24 cellular contexts compared by ENCODE assay signal in the genomic region with DNA sequence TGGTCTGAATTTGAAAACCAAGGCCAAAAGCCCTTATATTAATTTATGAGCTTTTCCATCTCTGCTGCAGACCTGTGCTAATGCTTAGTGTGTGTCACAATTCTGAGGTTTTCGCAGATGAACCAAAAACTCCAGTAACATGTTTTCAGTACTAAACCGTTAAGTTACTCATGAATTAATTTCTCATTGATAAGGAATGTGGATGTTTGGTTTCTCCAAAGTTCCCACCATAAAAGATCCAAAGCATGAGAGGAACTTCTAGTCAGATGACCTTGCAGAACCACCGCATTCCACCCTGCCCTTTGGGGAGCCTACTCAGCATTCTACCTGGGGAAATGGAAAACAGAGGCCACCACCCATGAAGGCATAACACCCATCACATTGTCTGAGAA. TPM values are rescaled to one million over a fixed set of nuclear protein-coding genes. Genes with fewer than 3 reads are reported as not detected.
A peak's percentile ranks its signal among the peaks of the same experiment; 100 is the strongest.
DNase-seq lines count a peak whose midpoint lies in the region; ATAC-seq and TF ChIP-seq lines count a peak whose summit lies in the region.
"Had no signal": no experiment of that assay in that cellular context is flagged by ENCODE, and none has a peak within 500 bp of the region (broad histone marks: within the 10 kb centered on the region; RNA-seq: fewer than 3 reads in every experiment).

No MANE protein-coding gene starts in this region.

- H3K36me3 Mint-ChIP-seq in glutamatergic neuron (ENCODE audit: unreplicated experiment): peaks cover 3% of the 10 kb centered on the region

- no peaks in the 10 kb centered on the region for H3K9me3 Mint-ChIP-seq in glutamatergic neuron (ENCODE audit: unreplicated experiment)
- H3K9me3 Mint-ChIP-seq: activated naive CD4-positive, alpha-beta T cell treated with anti-CD3 and anti-CD28 coated beads, Interleukin-2, amount 50 U/mL, for 24 hours; type B pancreatic cell had no signal

- H3K4me3 ChIP-seq in AG10803 (ENCODE audit: low read length) (no peak overlapping the region), brain microvascular endothelial cell (ENCODE audit: low read depth, low read length) (no peak overlapping the region)
- H3K4me3 ChIP-seq: ascending aorta, ovary, Peyer's patch, SJCRH30 had no signal

- in situ Hi-C loops in brain microvascular endothelial cell (cut with HindIII; ENCODE audit: low pct_ligation_motif_present, low sequenced_read_pairs): no loop called here

- H3K27me3 Mint-ChIP-seq in glutamatergic neuron (ENCODE audit: unreplicated experiment): no peaks in the 10 kb centered on the region
- H3K27me3 Mint-ChIP-seq: type B pancreatic cell had no signal

- peak overlapping the region; percentile 4 for H3K27ac ChIP-seq in brain microvascular endothelial cell
- H3K27ac ChIP-seq: ascending aorta, ovary, Peyer's patch, SJCRH30 had no signal

- DNase-seq in AG10803 (ENCODE audit: low read depth) (peak; percentile 89), HS-27A (ENCODE audit: low read depth) (peak; percentile 91), brain microvascular endothelial cell (peak; percentile 37), kidney tubule cell (ENCODE audit: low spot score) (peak; percentile 95), NCI-H2171 (lab: John Stamatoyannopoulos, UW) (no peak), glutamatergic neuron (no peak)
- no peak for DNase-seq in stimulated activated CD4-positive, alpha-beta T cell treated with anti-CD3 and anti-CD28 coated beads, Interleukin-4, amount 100 ng/mL, for 24 hours
- DNase-seq: activated CD4-positive, alpha-beta T cell treated with anti-CD3 and anti-CD28 coated beads for 48 hours; effector CD4-positive, alpha-beta T cell; GF-D8; left colon; naive thymus-derived CD8-positive, alpha-beta T cell; NCI-H1417 treated with DMSO at 0.1 percent for 48 hours; NCI-H510A; ovary; Peyer's patch; right cardiac atrium; SJCRH30; stimulated activated CD4-positive, alpha-beta T cell treated with anti-CD3 and anti-CD28 coated beads, Interleukin-12 subunit alpha, Interleukin-12 subunit beta, amount 100 ng/mL, for 4 hours; T-helper 1 cell had no signal

- TF ChIP-seq CTCF in AG10803 (conservative IDR thresholded peaks at IDR 0.05; ENCODE audit: low read length) (no peak), brain microvascular endothelial cell (IDR thresholded peaks at IDR 0.05; ENCODE audit: low read depth, low read length, missing control alignments) (no peak), glutamatergic neuron (IDR thresholded peaks at IDR 0.05; ENCODE audit: partially characterized antibody, unreplicated experiment) (no peak)

- H3K27me3 ChIP-seq in brain microvascular endothelial cell (replicated peaks): no peaks in the 10 kb centered on the region
- H3K27me3 ChIP-seq: ascending aorta, ovary, Peyer's patch, SJCRH30 had no signal

- H3K4me1 Mint-ChIP-seq in glutamatergic neuron (ENCODE audit: low read depth, unreplicated experiment): no peaks in the 10 kb centered on the region
- H3K4me1 Mint-ChIP-seq: activated naive CD4-positive, alpha-beta T cell treated with anti-CD3 and anti-CD28 coated beads, Interleukin-2, amount 50 U/mL, for 24 hours; naive thymus-derived CD8-positive, alpha-beta T cell had no signal

- H3K4me3 Mint-ChIP-seq in glutamatergic neuron (ENCODE audit: unreplicated experiment): no peak overlapping the region
- H3K4me3 Mint-ChIP-seq: activated naive CD4-positive, alpha-beta T cell treated with anti-CD3 and anti-CD28 coated beads, Interleukin-2, amount 50 U/mL, for 24 hours; naive thymus-derived CD8-positive, alpha-beta T cell; type B pancreatic cell had no signal

- H3K36me3 ChIP-seq in brain microvascular endothelial cell (replicated peaks): no peaks in the 10 kb centered on the region
- H3K36me3 ChIP-seq: ascending aorta, ovary, Peyer's patch, SJCRH30 had no signal

- H3K27ac Mint-ChIP-seq in glutamatergic neuron (ENCODE audit: unreplicated experiment): no peak overlapping the region
- H3K27ac Mint-ChIP-seq: activated naive CD4-positive, alpha-beta T cell treated with anti-CD3 and anti-CD28 coated beads, Interleukin-2, amount 50 U/mL, for 24 hours; naive thymus-derived CD8-positive, alpha-beta T cell; type B pancreatic cell had no signal

- ATAC-seq in HG03108 (IDR thresholded peaks at IDR 0.05; ENCODE audit: unreplicated experiment): no peak
- ATAC-seq: left colon; naive thymus-derived CD8-positive, alpha-beta T cell; right cardiac atrium had no signal

RNA-seq across cellular contexts. Expression of a gene that starts 7.5 kb away (rescaled TPM):
- total RNA-seq in glutamatergic neuron (ENCODE audit: unreplicated experiment): 6.8 TPM

RNA-seq across cellular contexts. Expression of a gene that starts 7.5 kb away (rescaled TPM):
- 56.0 TPM for total RNA-seq in glutamatergic neuron (ENCODE audit: unreplicated experiment)

Comparison
In these comparisons a context has a peak if more than half of its experiments do, and no peak if none do; other contexts are left out.
1. DNase-seq: peak in AG10803 (single experiment), HS-27A (single experiment), brain microvascular endothelial cell (single experiment) and kidney tubule cell (single experiment); none in NCI-H2171 (single experiment), stimulated activated CD4-positive, alpha-beta T cell treated with anti-CD3 and anti-CD28 coated beads, Interleukin-4, amount 100 ng/mL, for 24 hours (single experiment) and glutamatergic neuron (single experiment).